ENCODE assay signal across 5 cellular contexts in genomic region chr5:156848447-156848846, GRCh38. TPM values are rescaled to one million over a fixed set of nuclear protein-coding genes. Genes with fewer than 3 reads are reported as not detected.
"Had no signal": no experiment of that assay in that cellular context is flagged by ENCODE, and none has a peak within 500 bp of the region (broad histone marks: within the 10 kb centered on the region; RNA-seq: fewer than 3 reads in every experiment).

No MANE protein-coding gene starts in this region.

RNA-seq across cellular contexts. Expression of gene PPP1R2B, which starts 1.6 kb away (rescaled TPM):
- total RNA-seq: H1, H7, H9, HFFc6 had no signal
- polyA plus RNA-seq: GM23248, H1 had no signal
